ENCODE assay signal across 8 cellular contexts in the genomic region with DNA sequence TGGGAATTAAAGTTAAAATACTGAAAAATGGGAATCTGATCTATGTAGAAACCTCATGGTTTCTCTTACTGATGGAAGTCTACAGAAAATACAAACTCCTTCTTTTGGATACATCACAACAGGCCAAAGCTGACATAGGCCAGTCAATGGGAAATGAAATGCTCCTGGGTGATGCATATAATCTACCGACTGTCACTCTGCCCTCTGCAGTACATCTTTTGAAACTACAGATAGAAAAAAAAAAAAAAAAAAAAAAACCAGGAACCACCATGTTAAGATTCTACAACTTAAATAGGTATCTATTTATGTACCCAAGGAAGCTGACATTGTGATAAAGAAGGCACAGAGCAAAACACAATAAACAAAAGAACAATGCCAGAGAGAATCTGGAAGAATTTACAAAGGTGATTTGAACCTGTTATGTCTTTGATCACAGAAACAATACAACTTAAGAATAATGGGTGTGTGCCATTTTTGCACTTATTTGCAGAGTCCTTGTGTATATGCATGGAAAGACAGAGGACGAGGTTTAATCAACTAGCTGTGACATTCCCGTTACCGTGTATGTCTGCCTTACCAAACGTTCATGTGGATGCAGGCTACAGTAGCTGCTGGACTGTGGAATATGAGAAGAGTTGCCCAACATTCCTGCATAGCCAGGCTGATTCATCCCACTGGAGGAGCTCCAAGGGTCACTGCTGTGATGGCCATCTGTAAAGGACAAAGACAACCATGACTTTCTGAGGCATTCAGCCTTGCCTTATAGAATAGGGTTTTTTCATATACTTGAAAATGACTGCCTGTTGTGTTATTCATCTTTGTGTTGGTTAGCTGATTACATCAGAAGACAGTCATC.
A peak's percentile ranks its signal among the peaks of the same experiment; 100 is the strongest.
DNase-seq lines count a peak whose midpoint lies in the region; ATAC-seq and TF ChIP-seq lines count a peak whose summit lies in the region.

No MANE protein-coding gene starts in this region.

- DNase-seq in NB4 (ENCODE audit: low read depth) (peak; percentile 24), endothelial cell (ENCODE audit: low spot score) (no peak), psoas muscle (peak; percentile 73 to 87), GF-D8 (lab: John Stamatoyannopoulos, UW) (no peak)
- DNase-seq in activated T-helper 2 cell treated with anti-CD3 and anti-CD28 coated beads, Interferon-gamma antibody, Interleukin-2, Interleukin-4, amounts not matched to agents 10 μg/mL and 5 μg/mL and 100 μg/mL, durations not matched to agents 14 hours and 24 hours and 36 hours (ENCODE audit: low spot score), result no peak
- no peak for DNase-seq in stimulated activated CD8-positive, alpha-beta memory T cell treated with anti-CD3 and anti-CD28 coated beads, Interleukin-4, amount 100 ng/mL, for 48 hours

- H3K4me3 ChIP-seq in NB4 (ENCODE audit: low read depth, low read length), result no peak overlapping the region
- H3K4me3 ChIP-seq in psoas muscle, result no peak overlapping the region

- H3K9me3 ChIP-seq in psoas muscle, result no peaks in the 10 kb centered on the region

- H3K4me1 Mint-ChIP-seq in endothelial cell (ENCODE audit: unreplicated experiment), result no peaks in the 10 kb centered on the region
- peaks cover 9% of the 10 kb centered on the region for H3K4me1 Mint-ChIP-seq in activated T-helper 2 cell treated with anti-CD3 and anti-CD28 coated beads, Interferon-gamma antibody, Interleukin-2, Interleukin-4, amounts not matched to agents 10 μg/mL and 5 μg/mL and 100 μg/mL, durations not matched to agents 14 hours and 24 hours and 36 hours (ENCODE audit: low read depth)

- no peak overlapping the region for H3K4me3 Mint-ChIP-seq in endothelial cell (ENCODE audit: unreplicated experiment)
- no peak overlapping the region for H3K4me3 Mint-ChIP-seq in activated T-helper 2 cell treated with anti-CD3 and anti-CD28 coated beads, Interferon-gamma antibody, Interleukin-2, Interleukin-4, amounts not matched to agents 10 μg/mL and 5 μg/mL and 100 μg/mL, durations not matched to agents 14 hours and 24 hours and 36 hours (ENCODE audit: low read depth)

- TF ChIP-seq CTCF in GM12872 (IDR thresholded peaks at IDR 0.05; ENCODE audit: insufficient read depth, low read depth, low read length), result peak; percentile 29; the same call in 2 of the 3 replicates
- no peak for TF ChIP-seq CTCF in NB4 (IDR thresholded peaks at IDR 0.05; ENCODE audit: low read depth, low read length)
- TF ChIP-seq CTCF in endothelial cell (IDR thresholded peaks at IDR 0.05; ENCODE audit: unreplicated experiment), result peak; percentile 57
- peak; percentile 29 for TF ChIP-seq CTCF in psoas muscle (IDR thresholded peaks at IDR 0.05)

- peak overlapping the region; percentile 72 for H3K27ac ChIP-seq in psoas muscle

- H3K4me1 ChIP-seq in psoas muscle, result peaks cover 24% of the 10 kb centered on the region

- H3K27ac Mint-ChIP-seq in endothelial cell (ENCODE audit: unreplicated experiment), result no peak overlapping the region
- H3K27ac Mint-ChIP-seq in activated T-helper 2 cell treated with anti-CD3 and anti-CD28 coated beads, Interferon-gamma antibody, Interleukin-2, Interleukin-4, amounts not matched to agents 10 μg/mL and 5 μg/mL and 100 μg/mL, durations not matched to agents 14 hours and 24 hours and 36 hours, result no peak overlapping the region

- H3K9me3 Mint-ChIP-seq in endothelial cell (ENCODE audit: unreplicated experiment), result no peaks in the 10 kb centered on the region
- no peaks in the 10 kb centered on the region for H3K9me3 Mint-ChIP-seq in activated T-helper 2 cell treated with anti-CD3 and anti-CD28 coated beads, Interferon-gamma antibody, Interleukin-2, Interleukin-4, amounts not matched to agents 10 μg/mL and 5 μg/mL and 100 μg/mL, durations not matched to agents 14 hours and 24 hours and 36 hours

- TF ChIP-seq POLR2A in NB4 (IDR thresholded peaks at IDR 0.05; ENCODE audit: extremely low read depth, insufficient read length), result no peak

- H3K36me3 ChIP-seq in psoas muscle (ENCODE audit: insufficient read depth in 1 of 2, low read depth in 1 of 2), result peaks cover 0 to 66% of the 10 kb centered on the region in 2 donors

- peak; percentile 97 to 99 (median 99) for ATAC-seq in psoas muscle
- ATAC-seq in HG02798 (IDR thresholded peaks at IDR 0.05; ENCODE audit: poor library complexity, unreplicated experiment), result no peak

- intact Hi-C loops in psoas muscle (cut with DNase I), result loop anchor here in 1 of 2 donors (5.0 kb wide), 1 partner anchor 47 kb away; no protein-coding TSS in a partner anchor
- intact Hi-C loops in activated T-helper 2 cell treated with anti-CD3 and anti-CD28 coated beads, Interferon-gamma antibody, Interleukin-2, Interleukin-4, amounts not matched to agents 10 μg/mL and 5 μg/mL and 100 μg/mL, durations not matched to agents 14 hours and 24 hours and 36 hours (cut with micrococcal nuclease), result loop anchor here (2.0 kb wide), 1 partner anchor 40 kb away; no protein-coding TSS in a partner anchor

- WGBS in psoas muscle, 3 donors, result 27 to 38% (median 27%) methylated on average over 5 of the region's 5 CpGs

- H3K36me3 Mint-ChIP-seq in endothelial cell (ENCODE audit: low read depth, unreplicated experiment), result peaks cover 18% of the 10 kb centered on the region
- peaks cover 10% of the 10 kb centered on the region for H3K36me3 Mint-ChIP-seq in activated T-helper 2 cell treated with anti-CD3 and anti-CD28 coated beads, Interferon-gamma antibody, Interleukin-2, Interleukin-4, amounts not matched to agents 10 μg/mL and 5 μg/mL and 100 μg/mL, durations not matched to agents 14 hours and 24 hours and 36 hours (ENCODE audit: low read depth)

- H3K27me3 Mint-ChIP-seq in endothelial cell (ENCODE audit: unreplicated experiment), result peaks cover 6% of the 10 kb centered on the region
- H3K27me3 Mint-ChIP-seq in activated T-helper 2 cell treated with anti-CD3 and anti-CD28 coated beads, Interferon-gamma antibody, Interleukin-2, Interleukin-4, amounts not matched to agents 10 μg/mL and 5 μg/mL and 100 μg/mL, durations not matched to agents 14 hours and 24 hours and 36 hours (ENCODE audit: low read depth), result no peaks in the 10 kb centered on the region

- H3K27me3 ChIP-seq in psoas muscle (ENCODE audit: insufficient read depth in 3 of 3, low read length in 2 of 3), result no peaks in the 10 kb centered on the region

Comparison
In these comparisons a context has a peak if more than half of its experiments do, and no peak if none do; other contexts are left out.
1. DNase-seq: peak in NB4 (single experiment) and psoas muscle (2 of 2); none in endothelial cell (single experiment), activated T-helper 2 cell treated with anti-CD3 and anti-CD28 coated beads, Interferon-gamma antibody, Interleukin-2, Interleukin-4, amounts not matched to agents 10 μg/mL and 5 μg/mL and 100 μg/mL, durations not matched to agents 14 hours and 24 hours and 36 hours (single experiment), stimulated activated CD8-positive, alpha-beta memory T cell treated with anti-CD3 and anti-CD28 coated beads, Interleukin-4, amount 100 ng/mL, for 48 hours (single experiment) and GF-D8 (single experiment).